12 cellular contexts compared by ENCODE assay signal in the genomic region with DNA sequence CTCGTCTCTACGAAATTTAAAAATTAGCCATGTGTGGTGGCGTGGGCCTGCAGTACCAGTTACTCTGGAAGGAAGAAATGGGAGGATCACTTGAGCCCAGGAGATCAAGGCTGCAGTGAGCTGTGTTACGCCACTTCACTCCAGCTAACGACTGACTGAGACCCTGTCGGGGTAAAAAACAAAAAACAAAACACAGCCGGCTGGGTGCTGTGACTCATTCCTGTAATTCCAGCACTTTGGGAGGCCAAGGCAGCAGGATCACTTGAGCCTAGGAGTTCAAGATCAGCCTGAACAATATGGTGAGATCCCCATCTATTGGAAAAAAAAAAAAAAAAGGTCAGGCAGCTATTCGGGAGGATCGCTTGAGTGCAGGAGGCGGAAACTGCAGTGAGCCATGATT. TPM values are rescaled to one million over a fixed set of nuclear protein-coding genes. Genes with fewer than 3 reads are reported as not detected.
DNase-seq lines count a peak whose midpoint lies in the region; ATAC-seq and TF ChIP-seq lines count a peak whose summit lies in the region.
"Had no signal": no experiment of that assay in that cellular context is flagged by ENCODE, and none has a peak within 500 bp of the region (broad histone marks: within the 10 kb centered on the region; RNA-seq: fewer than 3 reads in every experiment).

No MANE protein-coding gene starts in this region.

- no peak for TF ChIP-seq CTCF in choroid plexus epithelial cell (conservative IDR thresholded peaks at IDR 0.05; ENCODE audit: low read depth, low read length)
- TF ChIP-seq CTCF in neural crest cell (conservative IDR thresholded peaks at IDR 0.05): no peak

- H3K9me3 ChIP-seq in MG63: no peaks in the 10 kb centered on the region
- H3K9me3 ChIP-seq: HAP-1 had no signal

- no peaks in the 10 kb centered on the region for H3K27me3 ChIP-seq in MG63

- H3K4me3 Mint-ChIP-seq in neural crest cell: peak overlapping the region; percentile 99

- H3K36me3 ChIP-seq in MG63: peaks cover 38% of the 10 kb centered on the region

- H3K9me3 Mint-ChIP-seq in neural crest cell: no peaks in the 10 kb centered on the region

- H3K27me3 Mint-ChIP-seq in neural crest cell (ENCODE audit: low read depth): peaks cover 10% of the 10 kb centered on the region

- peaks cover 42% of the 10 kb centered on the region for H3K4me1 Mint-ChIP-seq in neural crest cell

- H3K27ac Mint-ChIP-seq in neural crest cell (ENCODE audit: unreplicated experiment): no peak overlapping the region

- ATAC-seq in GM21367 (IDR thresholded peaks at IDR 0.05; ENCODE audit: unreplicated experiment): no peak

- H3K4me3 ChIP-seq in MG63: no peak overlapping the region
- peak overlapping the region; percentile 8 for H3K4me3 ChIP-seq in choroid plexus epithelial cell (ENCODE audit: low read depth, low read length)

- DNase-seq in Daoy (ENCODE audit: low read depth): peak; percentile 30
- DNase-seq in MG63: peak; percentile 18
- peak; percentile 57 for DNase-seq in choroid plexus epithelial cell (ENCODE audit: low read depth)
- DNase-seq in neural crest cell (ENCODE audit: low read depth, low spot score): no peak
- DNase-seq in occipital lobe (lab: John Stamatoyannopoulos, UW): no peak
- no peak for DNase-seq in SW480 (ENCODE audit: low spot score)
- DNase-seq in NCI-H526 (lab: John Stamatoyannopoulos, UW): no peak
- DNase-seq: head of caudate nucleus, OCI-M1, retina had no signal

- peaks cover 2% of the 10 kb centered on the region for H3K36me3 Mint-ChIP-seq in neural crest cell (ENCODE audit: low read depth)

RNA-seq across cellular contexts. Expression of gene PAFAH1B2, which starts 2.4 kb away (rescaled TPM):
- total RNA-seq in Daoy (2014; rRNA removed; shearing (Covaris generic)): 112 and 123 TPM in 2 replicates
- 143 and 205 TPM in 2 replicates for total RNA-seq in MG63 (2014; rRNA removed; shearing (Covaris generic); ENCODE audit: low replicate concordance)
- total RNA-seq in neural crest cell (132 and 134 TPM in 2 replicates), occipital lobe (325 TPM)

RNA-seq across cellular contexts. Expression of gene SIDT2, which starts 32.0 kb away (rescaled TPM):
- total RNA-seq in Daoy (2014; rRNA removed; shearing (Covaris generic)): 3.3 and 5.1 TPM in 2 replicates
- 2.7 and 19.8 TPM in 2 replicates for total RNA-seq in MG63 (2014; rRNA removed; shearing (Covaris generic); ENCODE audit: low replicate concordance)
- 33.5 and 37.6 TPM in 2 replicates for total RNA-seq in neural crest cell
- total RNA-seq in occipital lobe: 8.1 TPM

RNA-seq across cellular contexts. Expression of gene SIK3, which starts 48.3 kb away (rescaled TPM):
- 8.2 and 9.7 TPM in 2 replicates for total RNA-seq in Daoy (2014; rRNA removed; shearing (Covaris generic))
- total RNA-seq in MG63 (2014; rRNA removed; shearing (Covaris generic); ENCODE audit: low replicate concordance): 4.1 and 4.3 TPM in 2 replicates
- total RNA-seq in neural crest cell (39.7 and 40.1 TPM in 2 replicates), occipital lobe (29.9 TPM)

RNA-seq across cellular contexts. Expression of gene TAGLN, which starts 52.6 kb away (rescaled TPM):
- 214 and 246 TPM in 2 replicates for total RNA-seq in Daoy (2014; rRNA removed; shearing (Covaris generic))
- 0.44 and 0.92 TPM in 2 replicates for total RNA-seq in MG63 (2014; rRNA removed; shearing (Covaris generic); ENCODE audit: low replicate concordance)
- total RNA-seq in neural crest cell (6.4 and 7.7 TPM in 2 replicates), occipital lobe (12.9 TPM)

Comparison
In these comparisons a context has a peak if more than half of its experiments do, and no peak if none do; other contexts are left out.
1. DNase-seq: peak in Daoy (single experiment), MG63 (single experiment) and choroid plexus epithelial cell (single experiment); none in neural crest cell (single experiment), occipital lobe (single experiment), SW480 (single experiment) and NCI-H526 (0 of 2).